17 cellular contexts compared by ENCODE assay signal in the genomic region with DNA sequence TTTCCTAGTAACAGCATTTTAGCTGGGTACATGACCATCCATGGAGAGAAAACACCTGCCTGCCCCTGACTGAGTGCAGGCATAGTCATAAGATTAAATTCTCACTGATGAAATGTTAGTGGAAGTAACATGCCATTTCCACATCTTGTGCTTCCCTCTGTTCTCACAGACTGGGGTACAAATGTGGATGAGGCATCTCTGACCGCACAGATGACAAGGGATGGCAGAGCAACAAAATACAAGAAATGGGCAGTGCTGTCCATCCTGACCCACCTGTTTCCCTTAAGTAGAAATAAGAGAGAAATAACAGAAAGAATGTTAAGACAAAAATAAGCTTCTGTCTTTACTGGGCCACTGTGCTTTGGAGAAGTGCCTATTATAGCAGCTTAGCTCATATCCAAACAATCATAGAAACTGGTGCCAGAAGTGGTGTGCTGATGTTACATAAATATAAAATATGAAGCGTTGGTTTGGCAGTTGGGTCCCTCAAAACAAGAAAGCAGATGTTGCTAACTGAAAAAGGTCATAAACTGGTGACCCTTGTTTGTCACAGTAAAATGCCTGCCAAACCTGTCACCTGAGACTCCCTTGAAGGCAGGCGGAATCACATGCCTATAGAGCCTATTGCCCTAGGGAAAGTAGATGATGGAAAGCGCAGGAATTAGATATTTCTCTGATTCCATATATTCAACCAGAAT. TPM values are rescaled to one million over a fixed set of nuclear protein-coding genes. Genes with fewer than 3 reads are reported as not detected.
DNase-seq lines count a peak whose midpoint lies in the region; ATAC-seq, FAIRE-seq and TF ChIP-seq lines count a peak whose summit lies in the region.
"Had no signal": no experiment of that assay in that cellular context is flagged by ENCODE, and none has a peak within 500 bp of the region (broad histone marks: within the 10 kb centered on the region; RNA-seq: fewer than 3 reads in every experiment).

No MANE protein-coding gene starts in this region.

- no peak for TF ChIP-seq CTCF in chondrocyte (IDR thresholded peaks at IDR 0.05)
- no peak for TF ChIP-seq CTCF in D721Med (IDR thresholded peaks at IDR 0.05; ENCODE audit: insufficient read depth, missing control alignments)

- H3K9me3 Mint-ChIP-seq in chondrocyte (ENCODE audit: low read depth) = no peaks in the 10 kb centered on the region
- H3K9me3 Mint-ChIP-seq: activated naive CD8-positive, alpha-beta T cell treated with anti-CD3 and anti-CD28 coated beads, Interleukin-2, amount 50 U/mL, for 24 hours; dendritic cell treated with granulocyte-macrophage colony-stimulating factor and Interleukin-4, amounts not matched to agents 40 ng/mL and 50 ng/mL, for 4 days had no signal

- H3K27ac Mint-ChIP-seq in chondrocyte (ENCODE audit: unreplicated experiment) = peak overlapping the region; percentile 96
- H3K27ac Mint-ChIP-seq: activated naive CD8-positive, alpha-beta T cell treated with anti-CD3 and anti-CD28 coated beads, Interleukin-2, amount 50 U/mL, for 24 hours; dendritic cell treated with granulocyte-macrophage colony-stimulating factor and Interleukin-4, amounts not matched to agents 40 ng/mL and 50 ng/mL, for 4 days; immature natural killer cell; T-helper 17 cell had no signal

- no peak for FAIRE-seq in D721Med (lab: Jason Lieb, UNC)

- peaks cover 18% of the 10 kb centered on the region for H3K4me1 Mint-ChIP-seq in chondrocyte (ENCODE audit: low read depth)
- H3K4me1 Mint-ChIP-seq: activated naive CD8-positive, alpha-beta T cell treated with anti-CD3 and anti-CD28 coated beads, Interleukin-2, amount 50 U/mL, for 24 hours; immature natural killer cell; T-helper 17 cell had no signal

- DNase-seq in COR-L47 (lab: John Stamatoyannopoulos, UW) (peak; percentile 12), NCI-H2029 (lab: John Stamatoyannopoulos, UW) (peak; percentile 66), chondrocyte (ENCODE audit: low spot score) (no peak), left ventricle myocardium superior (no peak), DMS153 (lab: John Stamatoyannopoulos, UW) (no peak), AG08396 (ENCODE audit: low spot score) (no peak), NCI-H2196 treated with DMSO at 0.1 percent for 48 hours (lab: John Stamatoyannopoulos, UW; ENCODE audit: unreplicated experiment) (no peak), D721Med (ENCODE audit: insufficient read length, low spot score) (no peak)
- DNase-seq: activated CD4-positive, alpha-beta T cell treated with anti-CD3 and anti-CD28 coated beads for 4 hours; activated naive CD8-positive, alpha-beta T cell treated with anti-CD3 and anti-CD28 coated beads, Interleukin-2, amount 50 U/mL, for 24 hours; DMS53; immature natural killer cell; NCI-H526 treated with DMSO at 0.1 percent for 48 hours; ovary; stimulated activated CD4-positive, alpha-beta T cell treated with anti-CD3 and anti-CD28 coated beads, Interleukin-12 subunit alpha, Interleukin-12 subunit beta, amount 100 ng/mL, for 4 hours; T-helper 17 cell had no signal

- no peaks in the 10 kb centered on the region for H3K36me3 Mint-ChIP-seq in chondrocyte (ENCODE audit: low read depth)

- no peaks in the 10 kb centered on the region for H3K27me3 Mint-ChIP-seq in chondrocyte (ENCODE audit: low read depth)

- peak; percentile 78 for ATAC-seq in left ventricle myocardium superior
- ATAC-seq: activated naive CD8-positive, alpha-beta T cell treated with anti-CD3 and anti-CD28 coated beads, Interleukin-2, amount 50 U/mL, for 24 hours; T-helper 17 cell had no signal

- intact Hi-C loops in left ventricle myocardium superior (cut with micrococcal nuclease) = no loop called here

- no peak overlapping the region for H3K4me3 Mint-ChIP-seq in chondrocyte (ENCODE audit: unreplicated experiment)
- H3K4me3 Mint-ChIP-seq: activated naive CD8-positive, alpha-beta T cell treated with anti-CD3 and anti-CD28 coated beads, Interleukin-2, amount 50 U/mL, for 24 hours; dendritic cell treated with granulocyte-macrophage colony-stimulating factor and Interleukin-4, amounts not matched to agents 40 ng/mL and 50 ng/mL, for 4 days; immature natural killer cell; T-helper 17 cell had no signal

RNA-seq across cellular contexts. Expression of a gene that starts 26.2 kb away (rescaled TPM):
- total RNA-seq in chondrocyte (22.3 to 23.8 TPM (median 22.5 TPM) in 3 replicates), left ventricle myocardium superior (36.9 TPM)

Comparison
In these comparisons a context has a peak if more than half of its experiments do, and no peak if none do; other contexts are left out.
1. DNase-seq: peak in COR-L47 (single experiment) and NCI-H2029 (single experiment); none in chondrocyte (single experiment), left ventricle myocardium superior (single experiment), DMS153 (single experiment), AG08396 (single experiment), NCI-H2196 treated with DMSO at 0.1 percent for 48 hours (single experiment) and D721Med (single experiment).